8 cellular contexts compared by ENCODE assay signal in the genomic region with DNA sequence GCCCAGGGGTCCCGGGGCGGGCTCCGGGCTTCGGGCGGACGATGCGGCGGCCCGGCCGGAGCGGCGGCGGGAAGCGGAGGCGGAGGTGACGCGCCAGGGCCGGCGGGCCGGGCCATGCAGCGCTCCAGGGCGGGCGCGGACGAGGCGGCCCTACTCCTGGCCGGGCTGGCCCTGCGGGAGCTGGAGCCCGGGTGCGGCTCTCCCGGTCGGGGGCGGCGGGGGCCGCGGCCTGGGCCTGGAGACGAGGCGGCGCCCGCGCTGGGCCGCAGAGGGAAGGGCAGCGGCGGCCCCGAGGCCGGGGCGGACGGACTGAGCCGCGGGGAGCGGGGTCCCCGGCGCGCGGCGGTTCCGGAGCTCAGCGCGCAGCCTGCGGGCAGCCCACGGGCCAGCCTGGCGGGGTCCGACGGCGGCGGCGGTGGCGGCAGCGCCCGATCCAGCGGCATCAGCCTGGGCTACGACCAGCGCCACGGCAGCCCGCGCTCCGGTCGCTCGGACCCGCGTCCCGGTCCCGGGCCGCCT. TPM values are rescaled to one million over a fixed set of nuclear protein-coding genes. Genes with fewer than 3 reads are reported as not detected.
DNase-seq lines count a peak whose midpoint lies in the region; ATAC-seq and TF ChIP-seq lines count a peak whose summit lies in the region.
"Had no signal": no experiment of that assay in that cellular context is flagged by ENCODE, and none has a peak within 500 bp of the region (broad histone marks: within the 10 kb centered on the region; RNA-seq: fewer than 3 reads in every experiment).

No MANE protein-coding gene starts in this region.

- no peaks in the 10 kb centered on the region for H3K36me3 ChIP-seq in upper lobe of right lung

- H3K27ac ChIP-seq in dorsolateral prefrontal cortex (peak overlapping the region in 15 of 59 donors; percentile 10 to 76 (median 52)), upper lobe of right lung (no peak overlapping the region)

- H3K27me3 ChIP-seq in dorsolateral prefrontal cortex (peaks cover 0 to 33% (median 8%) of the 10 kb centered on the region in 45 donors), upper lobe of right lung (no peaks in the 10 kb centered on the region)

- TF ChIP-seq RAD21 in Ishikawa (IDR thresholded peaks at IDR 0.05; ENCODE audit: low read depth) = no peak

- DNase-seq in dorsolateral prefrontal cortex (no peak), lower leg skin (ENCODE audit: low spot score in 2 of 2) (peak in 1 of 2 donors; percentile 70), upper lobe of right lung (peak; percentile 71), MV-4-11 (lab: John Stamatoyannopoulos, UW) (no peak), AML-193 (lab: John Stamatoyannopoulos, UW) (no peak)
- DNase-seq: activated T-cell treated with anti-CD3 and anti-CD28 coated beads, Interleukin-2, amount 50 U/mL, for 4 hours had no signal

- no peak for TF ChIP-seq POLR2A in lower leg skin (IDR thresholded peaks at IDR 0.05)

- H3K4me3 ChIP-seq in dorsolateral prefrontal cortex (peak overlapping the region in 53 of 59 donors; percentile 10 to 69 (median 51)), lower leg skin (ENCODE audit: low read depth, poor library complexity, severe bottlenecking) (peak overlapping the region; percentile 51), upper lobe of right lung (peak overlapping the region; percentile 60)

- intact Hi-C loops in dorsolateral prefrontal cortex (cut with DNase I) = no loop called here
- intact Hi-C loops in lower leg skin (cut with DNase I; ENCODE audit: low total_unique reads) = no loop called here
- intact Hi-C loops in upper lobe of right lung (cut with DNase I) = no loop called here

- TF ChIP-seq CTCF in dorsolateral prefrontal cortex (IDR thresholded peaks at IDR 0.05 in 54 of 56, conservative IDR thresholded peaks at IDR 0.05 in 2 of 56; ENCODE audit: low read depth in 1 of 56, partially characterized antibody in 56 of 56) (no peak), lower leg skin (IDR thresholded peaks at IDR 0.05) (no peak), upper lobe of right lung (IDR thresholded peaks at IDR 0.05) (no peak)

- 2% methylated on average over 9 to 18 of the region's 84 CpGs for WGBS in lower leg skin, 2 donors

- no peak for TF ChIP-seq EP300 in Ishikawa (IDR thresholded peaks at IDR 0.05; ENCODE audit: borderline replicate concordance)

- H3K4me1 ChIP-seq in upper lobe of right lung = peaks cover 14% of the 10 kb centered on the region

- ATAC-seq in upper lobe of right lung (peak; percentile 47), HG03280 (IDR thresholded peaks at IDR 0.05; ENCODE audit: unreplicated experiment) (no peak)

- H3K9me3 ChIP-seq in upper lobe of right lung = no peaks in the 10 kb centered on the region

TF ChIP-seq in Ishikawa, 13 proteins besides CTCF, POLR2A, EP300 and RAD21:
- TF ChIP-seq, protein P1, sequence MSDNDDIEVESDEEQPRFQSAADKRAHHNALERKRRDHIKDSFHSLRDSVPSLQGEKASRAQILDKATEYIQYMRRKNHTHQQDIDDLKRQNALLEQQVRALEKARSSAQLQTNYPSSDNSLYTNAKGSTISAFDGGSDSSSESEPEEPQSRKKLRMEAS (IDR thresholded peaks at IDR 0.05) = 0 out of 2 replicates have a peak, but pooled peaks have one; percentile 18
- TF ChIP-seq EGR1 (IDR thresholded peaks at IDR 0.05) = no peak

RNA-seq across cellular contexts. Expression of a gene that starts 0.4 kb away (rescaled TPM):
- total RNA-seq in dorsolateral prefrontal cortex (10 to 100 TPM in 42 of 120 experiments, 1 to 10 TPM in 78; 3.4 to 27.7 (median 7.9) TPM), lower leg skin (10 to 100 TPM in 2 of 4 donors, 1 to 10 TPM in 2; 3.8 to 16.3 (median 9.7) TPM), upper lobe of right lung (37.1 TPM)

RNA-seq across cellular contexts. Expression of a gene that starts 53.7 kb away (rescaled TPM):
- total RNA-seq in dorsolateral prefrontal cortex = 10 to 100 TPM; 52.0 to 96.4 (median 72.7) TPM
- total RNA-seq in lower leg skin = 100 to 1,000 TPM in 1 of 4 donors, 10 to 100 TPM in 3; 74.8 to 101 (median 86.9) TPM
- 83.3 TPM for total RNA-seq in upper lobe of right lung
